8 cellular contexts compared by ENCODE assay signal in the genomic region with DNA sequence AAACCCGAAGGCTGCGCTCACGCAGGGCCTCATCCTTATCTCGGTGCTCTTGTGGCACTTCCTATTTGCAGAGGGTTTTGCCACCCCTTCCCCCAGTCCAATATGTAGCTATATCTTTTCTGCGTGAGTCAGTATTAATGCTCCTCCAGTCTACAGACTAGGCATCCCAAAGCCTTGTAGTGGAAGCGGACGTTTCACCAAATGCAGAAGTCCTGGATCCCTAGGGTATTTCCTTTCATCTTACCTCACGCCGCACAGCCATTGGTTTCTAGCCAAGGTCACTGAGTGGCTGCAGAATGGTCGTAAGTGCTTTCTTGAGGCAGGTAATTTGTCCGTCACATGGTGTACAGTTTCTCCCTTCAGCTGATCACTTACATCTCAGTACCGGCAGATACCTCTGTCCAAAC. TPM values are rescaled to one million over a fixed set of nuclear protein-coding genes. Genes with fewer than 3 reads are reported as not detected.
DNase-seq lines count a peak whose midpoint lies in the region; ATAC-seq and TF ChIP-seq lines count a peak whose summit lies in the region.
"Not testable (repeated sequence)": the region's sequence is repeated elsewhere in the genome, so short reads cannot be mapped to it uniquely, and the experiment has no call there.

No MANE protein-coding gene starts in this region.

- H3K4me3 Mint-ChIP-seq in stimulated activated naive CD8-positive, alpha-beta T cell treated with anti-CD3 and anti-CD28 coated beads, Interleukin-15, amount 100 ng/mL, for 72 hours = peak overlapping the region; percentile 92 to 93

- H3K27ac Mint-ChIP-seq in stimulated activated naive CD8-positive, alpha-beta T cell treated with anti-CD3 and anti-CD28 coated beads, Interleukin-15, amount 100 ng/mL, for 72 hours = peak overlapping the region; percentile 96 to 97

- not testable (repeated sequence) for H2AK5ac ChIP-seq in mesendoderm (ENCODE audit: low read length)

- not testable (repeated sequence) for H3K79me1 ChIP-seq in mesendoderm (ENCODE audit: low read length)

- H3K9me3 ChIP-seq in Karpas-422 (ENCODE audit: low read length); adipocyte (ENCODE audit: control insufficient read depth, low read length): not testable (repeated sequence)

- peaks cover 13% of the 10 kb centered on the region for H3K36me3 ChIP-seq in Karpas-422 (ENCODE audit: insufficient read depth, low read length)
- H3K36me3 ChIP-seq in adipocyte (ENCODE audit: control insufficient read depth, insufficient read depth, low read length, severe bottlenecking); mesendoderm (ENCODE audit: control insufficient read depth, insufficient read depth, low read length): not testable (repeated sequence)

- not testable (repeated sequence) for H3K23ac ChIP-seq in mesendoderm (ENCODE audit: low read length)

- H3K79me2 ChIP-seq in Karpas-422 (ENCODE audit: low read length) = peaks cover 59% of the 10 kb centered on the region
- peaks cover 47% of the 10 kb centered on the region for H3K79me2 ChIP-seq in mesendoderm (ENCODE audit: control insufficient read depth, insufficient read depth, low read length)

- WGBS in mesendoderm (ENCODE audit: extremely low coverage, insufficient coverage, low lambda C conversion rate) = no CpG with 5 or more reads among the region's 12 CpGs

- peaks cover 42% of the 10 kb centered on the region for H4K20me1 ChIP-seq in Karpas-422 (ENCODE audit: insufficient read depth, low read depth, low read length)

- peak; percentile 16 for ATAC-seq in GM21825 (IDR thresholded peaks at IDR 0.05; ENCODE audit: unreplicated experiment)
- ATAC-seq in stimulated activated naive CD8-positive, alpha-beta T cell treated with anti-CD3 and anti-CD28 coated beads, Interleukin-15, amount 100 ng/mL, for 72 hours = peak; percentile 50

- in situ Hi-C loops in Caki2 (cut with HindIII; ENCODE audit: low pct_unique_long_range_greater_than_20kb, low sequenced_read_pairs) = not testable (repeated sequence)

- DNase-seq in Caki2 (ENCODE audit: low read depth) = peak; percentile 40
- DNase-seq in Karpas-422 = peak; percentile 79
- peak; percentile 18 for DNase-seq in RPMI8226
- DNase-seq in adipocyte (ENCODE audit: low read depth); stimulated activated naive CD8-positive, alpha-beta T cell treated with anti-CD3 and anti-CD28 coated beads, Interleukin-15, amount 100 ng/mL, for 72 hours: not testable (repeated sequence)
- DNase-seq in fibroblast of pulmonary artery (ENCODE audit: low read depth) = peak; percentile 45
- DNase-seq in mesendoderm = peak; percentile 28

- peak overlapping the region; percentile 92 for H3K27ac ChIP-seq in Karpas-422 (ENCODE audit: low read length)
- H3K27ac ChIP-seq in mesendoderm (ENCODE audit: low read depth, low read length) = peak overlapping the region; percentile 94

- H3K56ac ChIP-seq in mesendoderm (ENCODE audit: low read length) = peak overlapping the region; percentile 92

- not testable (repeated sequence) for H2BK120ac ChIP-seq in mesendoderm (ENCODE audit: low read depth, low read length)

- peak overlapping the region; percentile 97 for H3K18ac ChIP-seq in mesendoderm (ENCODE audit: low read length)

- H3K4me2 ChIP-seq in Karpas-422 (ENCODE audit: low read depth, low read length, poor library complexity, severe bottlenecking) (peak overlapping the region; percentile 98), mesendoderm (ENCODE audit: low read length) (peak overlapping the region; percentile 14)

- H4K8ac ChIP-seq in mesendoderm (ENCODE audit: low read depth, low read length) = not testable (repeated sequence)

- H2AFZ ChIP-seq in Karpas-422 (ENCODE audit: low read length) = not testable (repeated sequence)

- not testable (repeated sequence) for H3K27me3 ChIP-seq in Karpas-422 (ENCODE audit: low read length); adipocyte (replicated peaks; ENCODE audit: control insufficient read depth, insufficient read depth, low read length); mesendoderm (ENCODE audit: insufficient read depth, low read length, poor library complexity)

- not testable (repeated sequence) for TF ChIP-seq CTCF in fibroblast of pulmonary artery (IDR thresholded peaks at IDR 0.05; ENCODE audit: low read length, missing control alignments)

- H3K27me3 Mint-ChIP-seq in stimulated activated naive CD8-positive, alpha-beta T cell treated with anti-CD3 and anti-CD28 coated beads, Interleukin-15, amount 100 ng/mL, for 72 hours = not testable (repeated sequence)

- peak overlapping the region; percentile 83 for H3K4me3 ChIP-seq in Karpas-422 (ENCODE audit: low read length)
- peak overlapping the region; percentile 93 for H3K4me3 ChIP-seq in adipocyte (ENCODE audit: low read length)
- peak overlapping the region; percentile 75 for H3K4me3 ChIP-seq in fibroblast of pulmonary artery (replicated peaks; ENCODE audit: low read depth, low read length)
- peak overlapping the region; percentile 46 for H3K4me3 ChIP-seq in mesendoderm (ENCODE audit: low read length)

- peaks cover 47% of the 10 kb centered on the region for H3K4me1 Mint-ChIP-seq in stimulated activated naive CD8-positive, alpha-beta T cell treated with anti-CD3 and anti-CD28 coated beads, Interleukin-15, amount 100 ng/mL, for 72 hours

- not testable (repeated sequence) for H2BK15ac ChIP-seq in mesendoderm (replicated peaks; ENCODE audit: low read depth)

- not testable (repeated sequence) for H3K9me2 ChIP-seq in Karpas-422 (replicated peaks; ENCODE audit: insufficient read depth, low read length)

- H4K5ac ChIP-seq in mesendoderm (ENCODE audit: low read length) = not testable (repeated sequence)

- H3K4me1 ChIP-seq in Karpas-422 (ENCODE audit: low read length) (peaks cover 72% of the 10 kb centered on the region), adipocyte (ENCODE audit: control insufficient read depth, insufficient read depth, low read length) (peaks cover 20% of the 10 kb centered on the region)
- H3K4me1 ChIP-seq in mesendoderm (ENCODE audit: control insufficient read depth, low read depth, low read length) = not testable (repeated sequence)

- peak overlapping the region; percentile 88 for H3K4ac ChIP-seq in mesendoderm (ENCODE audit: low read depth, low read length)

- not testable (repeated sequence) for H3K9me3 Mint-ChIP-seq in stimulated activated naive CD8-positive, alpha-beta T cell treated with anti-CD3 and anti-CD28 coated beads, Interleukin-15, amount 100 ng/mL, for 72 hours

- H3K9ac ChIP-seq in Karpas-422 (ENCODE audit: low read length) = peak overlapping the region; percentile 99
- peak overlapping the region; percentile 91 for H3K9ac ChIP-seq in adipocyte (ENCODE audit: low read length)
- peak overlapping the region; percentile 88 for H3K9ac ChIP-seq in mesendoderm (ENCODE audit: low read length)

- not testable (repeated sequence) for H2BK5ac ChIP-seq in mesendoderm (ENCODE audit: low read length)

RNA-seq across cellular contexts. Expression of gene PDIA3, which starts 0.7 kb away (rescaled TPM):
- total RNA-seq in Caki2 (2014; rRNA removed; shearing (Covaris generic); ENCODE audit: low replicate concordance) = 180 and 200 TPM in 2 replicates
- 160 and 198 TPM in 2 replicates for total RNA-seq in Karpas-422 (2014; rRNA removed; shearing (Covaris generic); ENCODE audit: low replicate concordance)
- 404 TPM for polyA plus RNA-seq in mesendoderm (2013, experiment 1 of 2)
- polyA plus RNA-seq in mesendoderm (2013, experiment 2 of 2) = 400 TPM

RNA-seq across cellular contexts. Expression of gene ELL3, which starts 29.9 kb away (rescaled TPM):
- total RNA-seq in Caki2 (2014; rRNA removed; shearing (Covaris generic); ENCODE audit: low replicate concordance) = 8.1 and 11.6 TPM in 2 replicates
- 522 and 565 TPM in 2 replicates for total RNA-seq in Karpas-422 (2014; rRNA removed; shearing (Covaris generic); ENCODE audit: low replicate concordance)
- polyA plus RNA-seq in mesendoderm (2013, experiment 1 of 2) = 1.3 TPM
- 1.7 TPM for polyA plus RNA-seq in mesendoderm (2013, experiment 2 of 2)

RNA-seq across cellular contexts. Expression of gene SERF2, which starts 45.2 kb away (rescaled TPM):
- 1,425 and 1,758 TPM in 2 replicates for total RNA-seq in Caki2 (2014; rRNA removed; shearing (Covaris generic); ENCODE audit: low replicate concordance)
- 882 and 1,084 TPM in 2 replicates for total RNA-seq in Karpas-422 (2014; rRNA removed; shearing (Covaris generic); ENCODE audit: low replicate concordance)
- polyA plus RNA-seq in mesendoderm (2013, experiment 1 of 2) = 1,336 TPM
- 1,339 TPM for polyA plus RNA-seq in mesendoderm (2013, experiment 2 of 2)

RNA-seq across cellular contexts. Expression of gene SERINC4, which starts 53.1 kb away (rescaled TPM):
- not detected in 2 replicates for total RNA-seq in Caki2 (2014; rRNA removed; shearing (Covaris generic); ENCODE audit: low replicate concordance)
- not detected in 2 replicates for total RNA-seq in Karpas-422 (2014; rRNA removed; shearing (Covaris generic); ENCODE audit: low replicate concordance)
- 0.08 TPM for polyA plus RNA-seq in mesendoderm (2013, experiment 1 of 2)
- polyA plus RNA-seq in mesendoderm (2013, experiment 2 of 2) = 0.10 TPM

RNA-seq across cellular contexts. Expression of gene CKMT1A, which starts 53.2 kb away (rescaled TPM):
- 0.78 TPM in 1 of 2 replicates, not detected in the other for total RNA-seq in Caki2 (2014; rRNA removed; shearing (Covaris generic); ENCODE audit: low replicate concordance)
- total RNA-seq in Karpas-422 (2014; rRNA removed; shearing (Covaris generic); ENCODE audit: low replicate concordance) = not detected in 2 replicates
- polyA plus RNA-seq in mesendoderm (2013, experiment 1 of 2) = 11.2 TPM
- 11.6 TPM for polyA plus RNA-seq in mesendoderm (2013, experiment 2 of 2)

Comparison
In these comparisons a context has a peak if more than half of its experiments do, and no peak if none do; other contexts are left out.
1. RNA of gene ELL3, which starts 29.9 kb away (total RNA-seq): 522 to 565 TPM in Karpas-422; 8.1 to 11.6 TPM in Caki2; every median in the first group is over 10 times any median in the second.
2. Peak in every context shown above with its lines, with median percentiles within 50 percentile points of each other: H3K4me3 ChIP-seq and H3K9ac ChIP-seq.